In the genomic region with DNA sequence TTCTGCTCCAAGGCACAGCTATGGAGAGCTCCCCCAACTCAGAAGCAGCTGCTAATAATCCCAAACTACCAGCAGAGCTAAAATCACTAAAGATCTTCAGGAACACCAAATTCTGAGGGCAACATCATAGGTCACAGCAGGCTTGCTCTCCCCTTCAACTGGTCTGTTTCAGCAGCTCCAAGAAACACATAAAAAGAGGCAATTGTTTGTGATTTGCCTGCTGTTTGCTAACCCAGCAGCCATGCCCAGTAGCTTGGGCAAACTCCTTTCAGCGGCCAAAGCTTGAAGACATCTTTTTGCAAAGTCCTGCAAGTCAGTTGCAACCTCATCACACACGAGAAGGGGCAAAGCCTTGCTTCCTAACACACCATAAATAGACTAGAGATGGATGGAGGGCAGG, we compare ENCODE assay signal across 1 cellular context.
TF ChIP-seq lines count a peak whose summit lies in the region.

No MANE protein-coding gene starts in this region.

TF ChIP-seq in GM23338, 12 proteins besides CTCF, POLR2A, EP300 and RAD21 (continued from another document):
- TF ChIP-seq ZNF462 (CRISPR knock-in tag; IDR thresholded peaks at IDR 0.05), result no peak
- TF ChIP-seq CREB1 (CRISPR knock-in tag; IDR thresholded peaks at IDR 0.05; ENCODE audit: low read depth), result no peak
- TF ChIP-seq, protein P1, sequence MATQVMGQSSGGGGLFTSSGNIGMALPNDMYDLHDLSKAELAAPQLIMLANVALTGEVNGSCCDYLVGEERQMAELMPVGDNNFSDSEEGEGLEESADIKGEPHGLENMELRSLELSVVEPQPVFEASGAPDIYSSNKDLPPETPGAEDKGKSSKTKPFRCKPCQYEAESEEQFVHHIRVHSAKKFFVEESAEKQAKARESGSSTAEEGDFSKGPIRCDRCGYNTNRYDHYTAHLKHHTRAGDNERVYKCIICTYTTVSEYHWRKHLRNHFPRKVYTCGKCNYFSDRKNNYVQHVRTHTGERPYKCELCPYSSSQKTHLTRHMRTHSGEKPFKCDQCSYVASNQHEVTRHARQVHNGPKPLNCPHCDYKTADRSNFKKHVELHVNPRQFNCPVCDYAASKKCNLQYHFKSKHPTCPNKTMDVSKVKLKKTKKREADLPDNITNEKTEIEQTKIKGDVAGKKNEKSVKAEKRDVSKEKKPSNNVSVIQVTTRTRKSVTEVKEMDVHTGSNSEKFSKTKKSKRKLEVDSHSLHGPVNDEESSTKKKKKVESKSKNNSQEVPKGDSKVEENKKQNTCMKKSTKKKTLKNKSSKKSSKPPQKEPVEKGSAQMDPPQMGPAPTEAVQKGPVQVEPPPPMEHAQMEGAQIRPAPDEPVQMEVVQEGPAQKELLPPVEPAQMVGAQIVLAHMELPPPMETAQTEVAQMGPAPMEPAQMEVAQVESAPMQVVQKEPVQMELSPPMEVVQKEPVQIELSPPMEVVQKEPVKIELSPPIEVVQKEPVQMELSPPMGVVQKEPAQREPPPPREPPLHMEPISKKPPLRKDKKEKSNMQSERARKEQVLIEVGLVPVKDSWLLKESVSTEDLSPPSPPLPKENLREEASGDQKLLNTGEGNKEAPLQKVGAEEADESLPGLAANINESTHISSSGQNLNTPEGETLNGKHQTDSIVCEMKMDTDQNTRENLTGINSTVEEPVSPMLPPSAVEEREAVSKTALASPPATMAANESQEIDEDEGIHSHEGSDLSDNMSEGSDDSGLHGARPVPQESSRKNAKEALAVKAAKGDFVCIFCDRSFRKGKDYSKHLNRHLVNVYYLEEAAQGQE (IDR thresholded peaks at IDR 0.05; ENCODE audit: unreplicated experiment), result no peak
- no peak for TF ChIP-seq STAT1 (IDR thresholded peaks at IDR 0.05; ENCODE audit: unreplicated experiment)
- TF ChIP-seq NANOG (IDR thresholded peaks at IDR 0.05; ENCODE audit: borderline replicate concordance), result no peak
- no peak for TF ChIP-seq ZNF114 (CRISPR knock-in tag; IDR thresholded peaks at IDR 0.05)
- no peak for TF ChIP-seq JUNB (IDR thresholded peaks at IDR 0.05; ENCODE audit: unreplicated experiment)
- no peak for TF ChIP-seq ETS1 (IDR thresholded peaks at IDR 0.05)
- TF ChIP-seq EZH2phosphoT487 (IDR thresholded peaks at IDR 0.05; ENCODE audit: unreplicated experiment), result no peak
- no peak for TF ChIP-seq ZNF331 (CRISPR knock-in tag; IDR thresholded peaks at IDR 0.05; ENCODE audit: low read depth)
- no peak for TF ChIP-seq POLR2AphosphoS5 (IDR thresholded peaks at IDR 0.05; ENCODE audit: low read depth)
